Comparison of ENCODE assay signal across 17 cellular contexts in genomic region chr16:27382187-27382855, GRCh38.
DNase-seq lines count a peak whose midpoint lies in the region; ATAC-seq and TF ChIP-seq lines count a peak whose summit lies in the region.
"Had no signal": no experiment of that assay in that cellular context is flagged by ENCODE, and none has a peak within 500 bp of the region (broad histone marks: within the 10 kb centered on the region; RNA-seq: fewer than 3 reads in every experiment).

No MANE protein-coding gene starts in this region.

- CTCF ChIA-PET in HEK293T (lab: Yijun Ruan, JAX): no interaction called here

- H3K27ac Mint-ChIP-seq in activated T-cell treated with anti-CD3 and anti-CD28 coated beads, Interleukin-2, amount 50 U/mL, for 24 hours: no peak overlapping the region
- H3K27ac Mint-ChIP-seq in dendritic cell treated with granulocyte-macrophage colony-stimulating factor and Interleukin-4, amounts not matched to agents 40 ng/mL and 50 ng/mL, for 4 days: peak overlapping the region; percentile 97
- peak overlapping the region; percentile 71 for H3K27ac Mint-ChIP-seq in stimulated activated effector memory CD8-positive, alpha-beta T cell treated with anti-CD3 and anti-CD28 coated beads, Interleukin-12 subunit alpha, Interleukin-12 subunit beta, amount 100 ng/mL, for 72 hours
- H3K27ac Mint-ChIP-seq: stimulated activated memory B cell treated with anti-CD40 and anti-IgM and Interleukin-4, amounts not matched to agents 10 μg/mL and 1 μg/mL and 100 μg/mL, for 72 hours had no signal

- intact Hi-C loops in dendritic cell treated with granulocyte-macrophage colony-stimulating factor and Interleukin-4, amounts not matched to agents 40 ng/mL and 50 ng/mL, for 4 days (cut with micrococcal nuclease): no loop called here

- POLR2A ChIA-PET in HEK293T (lab: Yijun Ruan, JAX): no interaction called here

- H3K4me1 Mint-ChIP-seq in activated T-cell treated with anti-CD3 and anti-CD28 coated beads, Interleukin-2, amount 50 U/mL, for 24 hours (ENCODE audit: low read depth): peaks cover 43% of the 10 kb centered on the region
- H3K4me1 Mint-ChIP-seq in dendritic cell treated with granulocyte-macrophage colony-stimulating factor and Interleukin-4, amounts not matched to agents 40 ng/mL and 50 ng/mL, for 4 days (ENCODE audit: low read depth): peaks cover 96% of the 10 kb centered on the region
- H3K4me1 Mint-ChIP-seq in stimulated activated effector memory CD8-positive, alpha-beta T cell treated with anti-CD3 and anti-CD28 coated beads, Interleukin-12 subunit alpha, Interleukin-12 subunit beta, amount 100 ng/mL, for 72 hours: peaks cover 39% of the 10 kb centered on the region

- H3K27me3 Mint-ChIP-seq in activated T-cell treated with anti-CD3 and anti-CD28 coated beads, Interleukin-2, amount 50 U/mL, for 24 hours: no peaks in the 10 kb centered on the region
- no peaks in the 10 kb centered on the region for H3K27me3 Mint-ChIP-seq in dendritic cell treated with granulocyte-macrophage colony-stimulating factor and Interleukin-4, amounts not matched to agents 40 ng/mL and 50 ng/mL, for 4 days

- H3K36me3 Mint-ChIP-seq in activated T-cell treated with anti-CD3 and anti-CD28 coated beads, Interleukin-2, amount 50 U/mL, for 24 hours (ENCODE audit: low read depth): no peaks in the 10 kb centered on the region
- peaks cover 12% of the 10 kb centered on the region for H3K36me3 Mint-ChIP-seq in dendritic cell treated with granulocyte-macrophage colony-stimulating factor and Interleukin-4, amounts not matched to agents 40 ng/mL and 50 ng/mL, for 4 days (ENCODE audit: low read depth)
- no peaks in the 10 kb centered on the region for H3K36me3 Mint-ChIP-seq in stimulated activated effector memory CD8-positive, alpha-beta T cell treated with anti-CD3 and anti-CD28 coated beads, Interleukin-12 subunit alpha, Interleukin-12 subunit beta, amount 100 ng/mL, for 72 hours

- no peak overlapping the region for H3K4me3 Mint-ChIP-seq in activated T-cell treated with anti-CD3 and anti-CD28 coated beads, Interleukin-2, amount 50 U/mL, for 24 hours
- peak overlapping the region; percentile 14 for H3K4me3 Mint-ChIP-seq in dendritic cell treated with granulocyte-macrophage colony-stimulating factor and Interleukin-4, amounts not matched to agents 40 ng/mL and 50 ng/mL, for 4 days
- no peak overlapping the region for H3K4me3 Mint-ChIP-seq in stimulated activated effector memory CD8-positive, alpha-beta T cell treated with anti-CD3 and anti-CD28 coated beads, Interleukin-12 subunit alpha, Interleukin-12 subunit beta, amount 100 ng/mL, for 72 hours
- H3K4me3 Mint-ChIP-seq: activated T-cell treated with anti-CD3 and anti-CD28 coated beads, Interleukin-2, amount 50 U/mL, for 4 hours; IgD-negative memory B cell; stimulated activated memory B cell treated with anti-CD40 and anti-IgM and Interleukin-4, amounts not matched to agents 10 μg/mL and 1 μg/mL and 100 μg/mL, for 72 hours had no signal

- ATAC-seq in stimulated activated effector memory CD8-positive, alpha-beta T cell treated with anti-CD3 and anti-CD28 coated beads, Interleukin-12 subunit alpha, Interleukin-12 subunit beta, amount 100 ng/mL, for 72 hours: no peak
- ATAC-seq in GM19035 (IDR thresholded peaks at IDR 0.05; ENCODE audit: unreplicated experiment): no peak
- ATAC-seq: activated T-cell treated with anti-CD3 and anti-CD28 coated beads, Interleukin-2, amount 50 U/mL, for 4 hours; left cardiac atrium; stimulated activated memory B cell treated with anti-CD40 and anti-IgM and Interleukin-4, amounts not matched to agents 10 μg/mL and 1 μg/mL and 100 μg/mL, for 72 hours had no signal

- H3K9me3 Mint-ChIP-seq in activated T-cell treated with anti-CD3 and anti-CD28 coated beads, Interleukin-2, amount 50 U/mL, for 24 hours: peaks cover 6% of the 10 kb centered on the region
- no peaks in the 10 kb centered on the region for H3K9me3 Mint-ChIP-seq in dendritic cell treated with granulocyte-macrophage colony-stimulating factor and Interleukin-4, amounts not matched to agents 40 ng/mL and 50 ng/mL, for 4 days
- peaks cover 6% of the 10 kb centered on the region for H3K9me3 Mint-ChIP-seq in stimulated activated effector memory CD8-positive, alpha-beta T cell treated with anti-CD3 and anti-CD28 coated beads, Interleukin-12 subunit alpha, Interleukin-12 subunit beta, amount 100 ng/mL, for 72 hours

- DNase-seq in activated T-cell treated with anti-CD3 and anti-CD28 coated beads, Interleukin-2, amount 50 U/mL, for 24 hours: peak; percentile 26
- DNase-seq in activated T-cell treated with anti-CD3 and anti-CD28 coated beads, Interleukin-2, amount 50 U/mL, for 1 hour: no peak
- DNase-seq in NCI-H510A treated with DMSO at 0.1 percent for 48 hours (lab: John Stamatoyannopoulos, UW) (peak; percentile 50), NCI-H1092 treated with DMSO at 0.1 percent for 48 hours (lab: John Stamatoyannopoulos, UW) (no peak), HEK293T (ENCODE audit: extremely low spot score) (no peak)
- DNase-seq in stimulated activated effector memory CD8-positive, alpha-beta T cell treated with anti-CD3 and anti-CD28 coated beads, Interleukin-12 subunit alpha, Interleukin-12 subunit beta, amount 100 ng/mL, for 72 hours (ENCODE audit: low spot score in 2 of 2): no peak
- DNase-seq: activated CD4-positive, alpha-beta T cell treated with anti-CD3 and anti-CD28 coated beads for 48 hours; activated T-cell treated with anti-CD3 and anti-CD28 coated beads, Interleukin-2, amount 50 U/mL, for 4 hours; left cardiac atrium; midbrain; NCI-H2081 treated with DMSO at 0.1 percent for 48 hours; NCI-H526 treated with DMSO at 0.1 percent for 48 hours; PC-9 had no signal

TF ChIP-seq in HEK293T, 16 proteins besides CTCF, POLR2A, EP300 and RAD21:
- no peak for TF ChIP-seq NFRKB (IDR thresholded peaks at IDR 0.05)
- no peak for TF ChIP-seq HDGF (IDR thresholded peaks at IDR 0.05; ENCODE audit: borderline replicate concordance)
- no peak for TF ChIP-seq FOXA1 (IDR thresholded peaks at IDR 0.05)
- TF ChIP-seq FOXM1 (IDR thresholded peaks at IDR 0.05; ENCODE audit: borderline replicate concordance): no peak

Comparison
In these comparisons a context has a peak if more than half of its experiments do, and no peak if none do; other contexts are left out.
1. DNase-seq: peak in activated T-cell treated with anti-CD3 and anti-CD28 coated beads, Interleukin-2, amount 50 U/mL, for 24 hours (single experiment) and NCI-H510A treated with DMSO at 0.1 percent for 48 hours (single experiment); none in activated T-cell treated with anti-CD3 and anti-CD28 coated beads, Interleukin-2, amount 50 U/mL, for 1 hour (single experiment), stimulated activated effector memory CD8-positive, alpha-beta T cell treated with anti-CD3 and anti-CD28 coated beads, Interleukin-12 subunit alpha, Interleukin-12 subunit beta, amount 100 ng/mL, for 72 hours (0 of 2), NCI-H1092 treated with DMSO at 0.1 percent for 48 hours (single experiment) and HEK293T (single experiment).